Comparison of ENCODE assay signal across 2 cellular contexts in genomic region chr20:37378785-37379598, GRCh38.
TF ChIP-seq lines count a peak whose summit lies in the region.

No MANE protein-coding gene starts in this region.

TF ChIP-seq in IMR-90, 13 proteins besides CTCF, POLR2A, EP300 and RAD21 (continued from another document):
- peak; percentile 56; the same call in 1 of the 2 replicates for TF ChIP-seq MAFK (IDR thresholded peaks at IDR 0.05; ENCODE audit: low read depth, low read length)

TF ChIP-seq in HEK293T, 16 proteins besides CTCF, POLR2A, EP300 and RAD21 (continued from another document):
- TF ChIP-seq FOXK2 (IDR thresholded peaks at IDR 0.05) (no peak), NFRKB (IDR thresholded peaks at IDR 0.05) (no peak)
